ENCODE assay signal across 10 cellular contexts in genomic region chr1:179121159-179121938, GRCh38. TPM values are rescaled to one million over a fixed set of nuclear protein-coding genes. Genes with fewer than 3 reads are reported as not detected.
DNase-seq lines count a peak whose midpoint lies in the region; ATAC-seq and TF ChIP-seq lines count a peak whose summit lies in the region.
"Had no signal": no experiment of that assay in that cellular context is flagged by ENCODE, and none has a peak within 500 bp of the region (broad histone marks: within the 10 kb centered on the region; RNA-seq: fewer than 3 reads in every experiment).

No MANE protein-coding gene starts in this region.

- H3K4me3 ChIP-seq in LNCaP clone FGC (ENCODE audit: low read depth, low read length) = no peak overlapping the region
- H3K4me3 ChIP-seq: skin epidermis had no signal

- ATAC-seq in esophagus mucosa = no peak
- ATAC-seq in GM18858 (IDR thresholded peaks at IDR 0.05; ENCODE audit: unreplicated experiment) = no peak
- ATAC-seq: T-helper 17 cell had no signal

- peak; percentile 21 for DNase-seq in ELF-1 (ENCODE audit: low read depth, low spot score)
- no peak for DNase-seq in LNCaP clone FGC (ENCODE audit: low read depth)
- peak; percentile 29 to 46 for DNase-seq in activated CD4-positive, alpha-beta T cell treated with anti-CD3 and anti-CD28 coated beads, Interleukin-2, amount 50 U/mL, for 48 hours
- DNase-seq in germinal center (ENCODE audit: low spot score) = peak; percentile 34
- peak; percentile 76 for DNase-seq in putamen (ENCODE audit: low spot score)
- DNase-seq in activated effector memory CD4-positive, alpha-beta T cell treated with Interleukin-2 at 50 U/mL for 16 hours = no peak

- TF ChIP-seq CTCF in LNCaP clone FGC (IDR thresholded peaks at IDR 0.05; ENCODE audit: control insufficient read depth, extremely low read depth, insufficient read depth) = peak; percentile 52

RNA-seq across cellular contexts. Expression of gene TOR3A, which starts 39.5 kb away (rescaled TPM):
- 13.4 TPM for total RNA-seq in esophagus mucosa

Comparison
In these comparisons a context has a peak if more than half of its experiments do, and no peak if none do; other contexts are left out.
1. DNase-seq: peak in ELF-1 (single experiment), activated CD4-positive, alpha-beta T cell treated with anti-CD3 and anti-CD28 coated beads, Interleukin-2, amount 50 U/mL, for 48 hours (2 of 2), germinal center (single experiment) and putamen (single experiment); none in LNCaP clone FGC (single experiment) and activated effector memory CD4-positive, alpha-beta T cell treated with Interleukin-2 at 50 U/mL for 16 hours (single experiment).